Comparison of ENCODE assay signal across 9 cellular contexts in the genomic region with DNA sequence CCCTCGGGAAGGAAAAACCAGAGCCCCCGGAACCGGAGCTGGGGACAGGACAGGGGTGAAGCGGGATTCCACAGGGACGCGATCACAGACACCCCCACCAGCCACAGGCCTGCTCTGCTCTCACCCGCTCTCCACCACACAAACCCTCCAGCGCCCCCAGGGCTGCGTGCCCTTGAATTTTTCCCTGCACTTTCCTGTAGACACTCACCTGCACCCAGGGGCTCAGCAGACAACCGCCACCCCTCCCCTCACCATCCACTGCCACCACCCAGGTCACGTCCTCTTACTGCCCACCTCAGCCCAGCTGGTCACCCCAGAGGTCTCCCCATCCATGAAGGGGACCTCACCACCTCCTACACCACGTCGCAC. TPM values are rescaled to one million over a fixed set of nuclear protein-coding genes. Genes with fewer than 3 reads are reported as not detected.
DNase-seq lines count a peak whose midpoint lies in the region; ATAC-seq and TF ChIP-seq lines count a peak whose summit lies in the region.
"Had no signal": no experiment of that assay in that cellular context is flagged by ENCODE, and none has a peak within 500 bp of the region (broad histone marks: within the 10 kb centered on the region; RNA-seq: fewer than 3 reads in every experiment).

No MANE protein-coding gene starts in this region.

- H3K9me3 Mint-ChIP-seq in naive thymus-derived CD8-positive, alpha-beta T cell: peaks cover 0 to 2% (median 0%) of the 10 kb centered on the region in 9 donors

- TF ChIP-seq CTCF in BE2C (IDR thresholded peaks at IDR 0.05; ENCODE audit: low read depth, low read length) (no peak), Loucy (conservative IDR thresholded peaks at IDR 0.05; ENCODE audit: low read length) (no peak), colonic mucosa (IDR thresholded peaks at IDR 0.05) (no peak)

- DNase-seq in BE2C (no peak), colonic mucosa (no peak), A172 (ENCODE audit: low spot score) (no peak), MV-4-11 (lab: John Stamatoyannopoulos, UW) (no peak), hippocampal formation (lab: John Stamatoyannopoulos, UW) (no peak)
- no peak for DNase-seq in naive thymus-derived CD8-positive, alpha-beta T cell

- H3K9ac ChIP-seq in Loucy (ENCODE audit: low read depth, low read length, poor library complexity, severe bottlenecking): peak overlapping the region; percentile 80
- no peak overlapping the region for H3K9ac ChIP-seq in colonic mucosa (ENCODE audit: low read depth in 2 of 2, low read length in 2 of 2)

- peak overlapping the region; percentile 89 for H2AFZ ChIP-seq in Loucy (ENCODE audit: low read length)

- H3K36me3 Mint-ChIP-seq in naive thymus-derived CD8-positive, alpha-beta T cell: peaks cover 0 to 6% (median 1%) of the 10 kb centered on the region in 3 donors

- H3K27me3 ChIP-seq in BE2C (peaks cover 40% of the 10 kb centered on the region), Loucy (ENCODE audit: insufficient read depth, low read length, poor library complexity, severe bottlenecking) (no peaks in the 10 kb centered on the region), colonic mucosa (peaks cover 40% of the 10 kb centered on the region)

- H3K4me3 Mint-ChIP-seq in naive thymus-derived CD8-positive, alpha-beta T cell: peak overlapping the region; percentile 73 to 98 (median 96)

- no peaks in the 10 kb centered on the region for H3F3A ChIP-seq in Loucy (ENCODE audit: low read depth)

- H3K27me3 Mint-ChIP-seq in naive thymus-derived CD8-positive, alpha-beta T cell: peaks cover 20 to 38% (median 31%) of the 10 kb centered on the region in 5 donors

- POLR2A ChIA-PET in naive thymus-derived CD8-positive, alpha-beta T cell (lab: Charles Lee): no interaction called here

- H3K4me1 Mint-ChIP-seq in naive thymus-derived CD8-positive, alpha-beta T cell: peaks cover 15 to 40% (median 39%) of the 10 kb centered on the region in 4 donors

- no peak overlapping the region for H3K27ac ChIP-seq in colonic mucosa
- H3K27ac ChIP-seq: adrenal gland had no signal

- H3K9me3 ChIP-seq in BE2C: no peaks in the 10 kb centered on the region
- no peaks in the 10 kb centered on the region for H3K9me3 ChIP-seq in Loucy (ENCODE audit: insufficient read depth, low read depth, low read length)
- no peaks in the 10 kb centered on the region for H3K9me3 ChIP-seq in colonic mucosa
- H3K9me3 ChIP-seq: adrenal gland had no signal

- H3K4me1 ChIP-seq in BE2C: no peaks in the 10 kb centered on the region
- peaks cover 4% of the 10 kb centered on the region for H3K4me1 ChIP-seq in Loucy (ENCODE audit: insufficient read depth, low read length, poor library complexity, severe bottlenecking)
- peaks cover 9% of the 10 kb centered on the region for H3K4me1 ChIP-seq in colonic mucosa

- no peaks in the 10 kb centered on the region for H3K9me2 ChIP-seq in Loucy (replicated peaks; ENCODE audit: low read depth, low read length)

- peaks cover 7% of the 10 kb centered on the region; the same call in 1 of the 2 replicates for H3K79me2 ChIP-seq in Loucy (ENCODE audit: insufficient read depth, low read length)

- peak overlapping the region in 7 of 10 donors; percentile 40 to 98 (median 87) for H3K27ac Mint-ChIP-seq in naive thymus-derived CD8-positive, alpha-beta T cell

- peak in 1 of 2 donors; percentile 2 for ATAC-seq in naive thymus-derived CD8-positive, alpha-beta T cell
- no peak for ATAC-seq in HG03025 (IDR thresholded peaks at IDR 0.05; ENCODE audit: low FRiP score, unreplicated experiment)

- H3K4me3 ChIP-seq in BE2C (ENCODE audit: low read depth, low read length) (peak overlapping the region; percentile 68), Loucy (ENCODE audit: low read length, poor library complexity, severe bottlenecking) (peak overlapping the region; percentile 91), colonic mucosa (peak overlapping the region; percentile 51)

- no peaks in the 10 kb centered on the region for H3K36me3 ChIP-seq in BE2C
- no peaks in the 10 kb centered on the region for H3K36me3 ChIP-seq in Loucy (ENCODE audit: insufficient read depth, low read length)
- H3K36me3 ChIP-seq in colonic mucosa: no peaks in the 10 kb centered on the region
- H3K36me3 ChIP-seq: adrenal gland had no signal

- H3K4me2 ChIP-seq in Loucy (ENCODE audit: low read depth, low read length, poor library complexity, severe bottlenecking): peak overlapping the region; percentile 80

- no peaks in the 10 kb centered on the region for H4K20me1 ChIP-seq in Loucy (ENCODE audit: insufficient read depth, low read length, poor library complexity, severe bottlenecking)

- intact Hi-C loops in colonic mucosa (cut with DNase I): no loop called here

RNA-seq across cellular contexts. Expression of a gene that starts 0.6 kb away (rescaled TPM):
- 1.5 TPM for polyA plus RNA-seq in BE2C (2012; ENCODE audit: insufficient read depth, insufficient read length, low read depth)
- under 1 TPM; 0.19 to 0.47 TPM for total RNA-seq in colonic mucosa
- total RNA-seq in naive thymus-derived CD8-positive, alpha-beta T cell: not detected
- under 1 TPM in 2 of 3 donors, not detected in 1; 0.37 to 0.41 TPM for polyA plus RNA-seq in naive thymus-derived CD8-positive, alpha-beta T cell
- total RNA-seq in A172 (2014; rRNA removed; shearing (Covaris generic)): 13.2 and 17.3 TPM in 2 replicates

RNA-seq across cellular contexts. Expression of a gene that starts 19.5 kb away (rescaled TPM):
- not detected for polyA plus RNA-seq in BE2C (2012; ENCODE audit: insufficient read depth, insufficient read length, low read depth)
- total RNA-seq in colonic mucosa: under 1 TPM in 1 of 2 donors, not detected in 1; 0.27 TPM
- total RNA-seq in naive thymus-derived CD8-positive, alpha-beta T cell: not detected
- not detected for polyA plus RNA-seq in naive thymus-derived CD8-positive, alpha-beta T cell
- 1.1 and 2.0 TPM in 2 replicates for total RNA-seq in A172 (2014; rRNA removed; shearing (Covaris generic))

RNA-seq across cellular contexts. Expression of a gene that starts 21.3 kb away (rescaled TPM):
- polyA plus RNA-seq in BE2C (2012; ENCODE audit: insufficient read depth, insufficient read length, low read depth): 5.4 TPM
- not detected for total RNA-seq in colonic mucosa
- under 1 TPM in 1 of 2 experiments, not detected in 1; 0.16 TPM for total RNA-seq in naive thymus-derived CD8-positive, alpha-beta T cell
- polyA plus RNA-seq in naive thymus-derived CD8-positive, alpha-beta T cell: not detected
- 0.07 and 0.38 TPM in 2 replicates for total RNA-seq in A172 (2014; rRNA removed; shearing (Covaris generic))

RNA-seq across cellular contexts. Expression of a gene that starts 44.5 kb away (rescaled TPM):
- polyA plus RNA-seq in BE2C (2012; ENCODE audit: insufficient read depth, insufficient read length, low read depth): not detected
- total RNA-seq in colonic mucosa: under 1 TPM in 1 of 2 donors, not detected in 1; 0.21 TPM
- total RNA-seq in naive thymus-derived CD8-positive, alpha-beta T cell: not detected
- not detected for polyA plus RNA-seq in naive thymus-derived CD8-positive, alpha-beta T cell
- total RNA-seq in A172 (2014; rRNA removed; shearing (Covaris generic)): 0.22 and 1.0 TPM in 2 replicates
